22 cellular contexts compared by ENCODE assay signal in the genomic region with DNA sequence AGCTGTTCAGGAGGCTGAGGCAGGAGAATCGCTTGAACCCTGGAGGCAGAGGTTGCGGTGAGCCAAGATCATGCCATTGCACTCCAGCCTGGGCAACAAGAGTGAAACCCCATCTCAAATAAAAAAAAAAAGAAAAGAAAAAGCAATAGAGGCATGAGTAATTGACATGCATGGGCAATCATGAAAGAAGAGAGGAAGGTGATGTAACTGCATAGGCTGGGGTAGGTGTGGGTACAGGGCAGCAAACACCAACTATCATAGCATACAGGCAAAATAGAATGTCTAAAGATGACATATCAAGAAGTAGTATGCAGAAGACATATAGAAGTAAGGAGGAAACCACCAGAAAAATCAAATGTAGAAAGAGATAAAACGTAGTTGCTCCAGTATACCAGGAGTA. TPM values are rescaled to one million over a fixed set of nuclear protein-coding genes. Genes with fewer than 3 reads are reported as not detected.
DNase-seq lines count a peak whose midpoint lies in the region; ATAC-seq, FAIRE-seq and TF ChIP-seq lines count a peak whose summit lies in the region.
"Had no signal": no experiment of that assay in that cellular context is flagged by ENCODE, and none has a peak within 500 bp of the region (broad histone marks: within the 10 kb centered on the region; RNA-seq: fewer than 3 reads in every experiment).

No MANE protein-coding gene starts in this region.

- H3K36me3 ChIP-seq in bronchial epithelial cell (ENCODE audit: control insufficient read depth, insufficient read depth, low read length) (no peaks in the 10 kb centered on the region), HepG2 (replicated peaks in 1 of 2; ENCODE audit: control insufficient read depth in 1 of 2, insufficient read depth in 2 of 2, low read length in 2 of 2) (no peaks in the 10 kb centered on the region)
- H3K36me3 ChIP-seq: HAP-1 had no signal

- FAIRE-seq in bronchial epithelial cell (lab: Jason Lieb, UNC) (no peak), HepG2 (lab: Jason Lieb, UNC) (no peak)
- FAIRE-seq: GM12892 had no signal

- no peaks in the 10 kb centered on the region for H3K9me3 Mint-ChIP-seq in HFFc6
- H3K9me3 Mint-ChIP-seq: T-helper 1 cell treated with Interleukin-12 subunit alpha and Interleukin-12 subunit beta and Interleukin-4 antibody, amounts not matched to agents 30 μg/mL and 1 μg/mL, for 36 hours had no signal

- H3K27ac ChIP-seq in HepG2 (ENCODE audit: extremely low read length, insufficient read depth, low read length) = no peak overlapping the region
- H3K27ac ChIP-seq: GM23248, RWPE1 had no signal

- no peak overlapping the region for H2AFZ ChIP-seq in HepG2 (ENCODE audit: low read length)
- H2AFZ ChIP-seq: GM23248 had no signal

- H3K9ac ChIP-seq in HepG2 (ENCODE audit: insufficient read depth, low read depth, low read length) = no peak overlapping the region
- H3K9ac ChIP-seq: GM23248 had no signal

- in situ Hi-C loops in HepG2 (cut with HindIII; ENCODE audit: extremely low pct_ligation_motif_present, low pct_unique_long_range_greater_than_20kb) = no loop called here

- no peaks in the 10 kb centered on the region for H3K27me3 ChIP-seq in bronchial epithelial cell (ENCODE audit: control insufficient read depth, insufficient read depth, low read length)
- no peaks in the 10 kb centered on the region for H3K27me3 ChIP-seq in HepG2 (ENCODE audit: control insufficient read depth in 1 of 2, insufficient read depth in 2 of 2, low read length in 2 of 2)

- no TSS peak for BruUV-seq in HepG2 (replicated peaks; lab: Mats Ljungman, UMichigan)

- no peaks in the 10 kb centered on the region for H3K4me1 Mint-ChIP-seq in HFFc6 (ENCODE audit: low read depth)
- H3K4me1 Mint-ChIP-seq: CD4-positive, CD25-positive, alpha-beta regulatory T cell had no signal

- ATAC-seq in GM18505 (IDR thresholded peaks at IDR 0.05; ENCODE audit: unreplicated experiment) (peak; percentile 79), HG02970 (IDR thresholded peaks at IDR 0.05; ENCODE audit: low FRiP score, unreplicated experiment) (no peak), HepG2 (no peak)
- ATAC-seq: PC-3 had no signal

- intact Hi-C loops in HepG2 (cut with micrococcal nuclease; ENCODE audit: unreplicated experiment) = no loop called here

- no peak for TF ChIP-seq EP300 in HepG2 (IDR thresholded peaks at IDR 0.05; ENCODE audit: low read depth in 2 of 2, low read length in 2 of 2)
- TF ChIP-seq EP300 in HepG2 (CRISPR knock-in tag; IDR thresholded peaks at IDR 0.05; ENCODE audit: borderline replicate concordance) = no peak

- H3K27me3 Mint-ChIP-seq in HFFc6 (ENCODE audit: insufficient read depth) = peaks cover 14% of the 10 kb centered on the region

- no peak overlapping the region for H3K27ac Mint-ChIP-seq in HFFc6
- H3K27ac Mint-ChIP-seq: CD4-positive, CD25-positive, alpha-beta regulatory T cell had no signal

- H3K4me3 ChIP-seq in bronchial epithelial cell (ENCODE audit: low read depth, low read length) (no peak overlapping the region), HepG2 (replicated peaks in 1 of 3; ENCODE audit: insufficient read depth in 1 of 3, low read depth in 2 of 3, low read length in 3 of 3) (no peak overlapping the region)
- H3K4me3 ChIP-seq: GM23248, HAP-1 had no signal

- no peaks in the 10 kb centered on the region for H3K79me2 ChIP-seq in HepG2 (ENCODE audit: insufficient read depth, low read length)

- POLR2A ChIA-PET in HepG2 (lab: Yijun Ruan, JAX) = no interaction called here

- H3K36me3 Mint-ChIP-seq in HFFc6 (ENCODE audit: low read depth) = no peaks in the 10 kb centered on the region
- H3K36me3 Mint-ChIP-seq: CD4-positive, CD25-positive, alpha-beta regulatory T cell had no signal

- H3K4me3 Mint-ChIP-seq in HFFc6 = no peak overlapping the region
- H3K4me3 Mint-ChIP-seq: CD4-positive, CD25-positive, alpha-beta regulatory T cell; T-helper 1 cell treated with Interleukin-12 subunit alpha and Interleukin-12 subunit beta and Interleukin-4 antibody, amounts not matched to agents 30 μg/mL and 1 μg/mL, for 36 hours had no signal

- no peaks in the 10 kb centered on the region for H3K9me3 ChIP-seq in HepG2 (ENCODE audit: low read length)
- H3K9me3 ChIP-seq: Caco-2, HAP-1 had no signal

- 61% methylated on average over 3 of the region's 3 CpGs for WGBS in HepG2 (ENCODE audit: low lambda C conversion rate)

- TF ChIP-seq POLR2A in GM18505 (IDR thresholded peaks at IDR 0.05; ENCODE audit: borderline replicate concordance, extremely low read depth, insufficient read depth, insufficient read length) (no peak), HepG2 (IDR thresholded peaks at IDR 0.05; ENCODE audit: insufficient read depth in 1 of 2, low read depth in 2 of 2, low read length in 2 of 2) (no peak)

- no peaks in the 10 kb centered on the region for H3K4me1 ChIP-seq in HepG2 (ENCODE audit: insufficient read depth, low read length)
- H3K4me1 ChIP-seq: Caco-2, HAP-1 had no signal

- CTCF ChIA-PET in HepG2 (lab: Yijun Ruan, JAX; ENCODE audit: low intra/inter-chr PET ratio, low total read pairs) = no interaction called here

- TF ChIP-seq CTCF in bronchial epithelial cell (IDR thresholded peaks at IDR 0.05; ENCODE audit: insufficient read depth, low read length, severe bottlenecking) (no peak), HFFc6 (IDR thresholded peaks at IDR 0.05) (no peak), HepG2 (CRISPR knock-in tag; IDR thresholded peaks at IDR 0.05) (no peak)

- DNase-seq in HK-2 (ENCODE audit: unreplicated experiment) (peak; percentile 22), bronchial epithelial cell (ENCODE audit: low read depth) (peak; percentile 52), ureter (ENCODE audit: low spot score) (no peak), HFFc6 (no peak), HepG2 (ENCODE audit: low spot score) (no peak)
- DNase-seq: AML-193; Caco-2; CD4-positive, CD25-positive, alpha-beta regulatory T cell; DMS153; EL; GM23248; NCI-H1436; NCI-H1930; NCI-H345; NCI-H524 treated with DMSO at 0.1 percent for 48 hours; PC-3 had no signal

- H4K20me1 ChIP-seq in HepG2 (ENCODE audit: insufficient read depth, low read length) = no peaks in the 10 kb centered on the region

- no peak for TF ChIP-seq RAD21 in HepG2 (CRISPR knock-in tag; IDR thresholded peaks at IDR 0.05)

- no peak overlapping the region for H3K4me2 ChIP-seq in HepG2 (ENCODE audit: low read depth, low read length)

TF ChIP-seq in HepG2, 621 proteins besides CTCF, POLR2A, EP300 and RAD21 (continues in another document):
- TF ChIP-seq PHF20 (CRISPR knock-in tag; IDR thresholded peaks at IDR 0.05) = no peak
- TF ChIP-seq, protein P1, sequence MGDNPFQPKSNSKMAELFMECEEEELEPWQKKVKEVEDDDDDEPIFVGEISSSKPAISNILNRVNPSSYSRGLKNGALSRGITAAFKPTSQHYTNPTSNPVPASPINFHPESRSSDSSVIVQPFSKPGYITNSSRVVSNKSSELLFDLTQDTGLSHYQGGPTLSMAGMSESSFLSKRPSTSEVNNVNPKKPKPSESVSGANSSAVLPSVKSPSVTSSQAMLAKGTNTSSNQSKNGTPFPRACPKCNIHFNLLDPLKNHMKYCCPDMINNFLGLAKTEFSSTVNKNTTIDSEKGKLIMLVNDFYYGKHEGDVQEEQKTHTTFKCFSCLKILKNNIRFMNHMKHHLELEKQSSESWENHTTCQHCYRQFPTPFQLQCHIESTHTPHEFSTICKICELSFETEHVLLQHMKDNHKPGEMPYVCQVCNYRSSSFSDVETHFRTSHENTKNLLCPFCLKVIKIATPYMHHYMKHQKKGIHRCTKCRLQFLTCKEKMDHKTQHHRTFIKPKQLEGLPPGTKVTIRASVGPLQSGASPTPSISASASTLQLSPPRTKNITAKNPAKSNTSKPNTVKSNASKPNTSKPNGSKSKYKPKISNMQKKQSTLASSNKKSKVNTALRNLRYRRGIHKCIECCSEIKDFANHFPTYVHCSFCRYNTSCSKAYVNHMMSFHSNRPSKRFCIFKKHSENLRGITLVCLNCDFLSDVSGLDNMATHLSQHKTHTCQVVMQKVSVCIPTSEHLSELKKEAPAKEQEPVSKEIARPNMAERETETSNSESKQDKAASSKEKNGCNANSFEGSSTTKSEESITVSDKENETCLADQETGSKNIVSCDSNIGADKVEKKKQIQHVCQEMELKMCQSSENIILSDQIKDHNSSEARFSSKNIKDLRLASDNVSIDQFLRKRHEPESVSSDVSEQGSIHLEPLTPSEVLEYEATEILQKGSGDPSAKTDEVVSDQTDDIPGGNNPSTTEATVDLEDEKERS (CRISPR knock-in tag; IDR thresholded peaks at IDR 0.05) = no peak
- no peak for TF ChIP-seq AGO2 (optimal IDR thresholded peaks at IDR 0.05; ENCODE audit: low read depth, low read length)

RNA-seq across cellular contexts. Expression of gene MGST3, which starts 19.0 kb away (rescaled TPM):
- 50.3 and 64.3 TPM in 2 replicates for total RNA-seq in bronchial epithelial cell
- total RNA-seq in ureter = 161 TPM
- total RNA-seq in HFFc6 (2021; fragmentation: NEBNext Ultra II Directional; extraction: Animal tissue kit (Norgen Biotek cat#: 25700)) = 100 to 1,000 TPM; 183 to 203 (median 196) TPM
- total RNA-seq in HepG2 (2016; rRNA removed; fragmentation: Illumina TruSeq; extraction: Trizol) = 34.3 and 59.7 TPM in 2 replicates
- total RNA-seq in HepG2 (2016; cell fraction: cytosol; rRNA removed; fragmentation: Illumina TruSeq; extraction: Trizol; ENCODE audit: low read depth) = 11.6 and 14.9 TPM in 2 replicates
- 39.1 and 57.7 TPM in 2 replicates for total RNA-seq in HepG2 (2016; cell fraction: insoluble cytoplasmic fraction; rRNA removed; fragmentation: Illumina TruSeq; extraction: Trizol)
- total RNA-seq in HepG2 (2016; cell fraction: membrane; rRNA removed; fragmentation: Illumina TruSeq; extraction: Trizol) = 12.2 and 18.3 TPM in 2 replicates
- total RNA-seq in HepG2 (2016; cell fraction: nucleus; rRNA removed; fragmentation: Illumina TruSeq; extraction: Trizol) = 32.4 and 38.4 TPM in 2 replicates
- 54.7 and 61.2 TPM in 2 replicates for polyA plus RNA-seq in HepG2 (2011; rRNA removed)
- polyA plus RNA-seq in HepG2 (2011; cell fraction: cytosol; rRNA removed) = 57.4 and 63.3 TPM in 2 replicates
- polyA plus RNA-seq in HepG2 (2011; cell fraction: nucleus; rRNA removed) = 31.0 and 32.2 TPM in 2 replicates
- polyA plus RNA-seq in HepG2 (2012) = 28.7 and 43.7 TPM in 2 replicates
- 12.4 and 14.4 TPM in 2 replicates for polyA plus RNA-seq in HepG2 (2016; cell fraction: cytosol; fragmentation: Illumina TruSeq; extraction: Trizol; ENCODE audit: low read depth)
- polyA plus RNA-seq in HepG2 (2016; cell fraction: insoluble cytoplasmic fraction; fragmentation: Illumina TruSeq; extraction: Trizol; ENCODE audit: low read depth) = 29.5 and 43.0 TPM in 2 replicates
- 12.9 and 15.3 TPM in 2 replicates for polyA plus RNA-seq in HepG2 (2016; cell fraction: membrane; fragmentation: Illumina TruSeq; extraction: Trizol; ENCODE audit: low read depth)
- 45.3 and 49.9 TPM in 2 replicates for polyA plus RNA-seq in HepG2 (2016; cell fraction: nucleus; fragmentation: Illumina TruSeq; extraction: Trizol; ENCODE audit: insufficient read depth, low read depth)
- 38.9 and 110 TPM in 2 replicates for polyA minus RNA-seq in HepG2 (2011; rRNA and poly(A)+ RNA removed; ENCODE audit: low replicate concordance)
- polyA minus RNA-seq in HepG2 (2011; cell fraction: cytosol; rRNA and poly(A)+ RNA removed) = 16.2 and 23.4 TPM in 2 replicates
- 25.5 and 28.5 TPM in 2 replicates for polyA minus RNA-seq in HepG2 (2011; cell fraction: nucleus; rRNA and poly(A)+ RNA removed)

Comparison
In these comparisons a context has a peak if more than half of its experiments do, and no peak if none do; other contexts are left out.
1. DNase-seq: peak in HK-2 (single experiment) and bronchial epithelial cell (single experiment); none in ureter (single experiment), HFFc6 (single experiment) and HepG2 (single experiment).